1 cellular context compared by ENCODE assay signal in the genomic region with DNA sequence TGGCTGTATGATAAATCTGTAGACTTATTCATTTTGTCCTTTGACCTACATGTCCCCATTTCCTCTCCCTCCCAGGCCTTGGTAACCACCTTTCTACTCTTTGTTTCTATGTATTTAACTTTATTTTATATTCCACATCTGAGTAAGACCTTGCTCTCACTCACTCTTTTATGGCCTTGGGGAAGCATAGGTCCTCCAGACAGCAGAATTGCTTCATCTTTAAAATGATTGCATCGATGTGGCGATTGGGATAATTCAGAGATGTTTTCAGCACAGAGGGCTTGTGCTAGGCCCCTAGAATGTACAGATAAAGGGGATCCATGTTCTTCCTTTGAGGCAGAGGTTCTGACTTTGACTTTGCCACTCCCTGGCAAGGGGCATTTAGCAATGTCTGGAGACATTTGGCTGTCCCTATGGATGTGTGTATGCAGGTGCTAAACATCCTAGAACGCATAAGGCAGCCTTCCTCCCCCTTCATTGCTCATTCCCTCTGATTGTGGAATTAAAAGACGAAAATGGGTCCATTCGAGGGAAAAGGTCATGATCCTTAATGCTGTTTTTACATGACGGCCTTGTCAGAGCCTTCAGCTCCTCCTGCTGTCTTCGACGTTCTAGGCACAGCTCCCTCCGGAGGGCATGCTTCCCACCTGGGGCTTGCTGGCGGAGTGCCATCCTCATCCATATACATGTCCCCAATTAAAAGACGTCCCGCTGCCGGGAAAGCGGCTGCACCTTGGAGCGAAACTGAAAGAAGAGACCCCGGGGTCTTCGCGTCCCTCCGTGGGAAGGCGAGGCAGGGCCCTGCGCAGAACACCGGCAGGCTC.
TF ChIP-seq lines count a peak whose summit lies in the region.

No MANE protein-coding gene starts in this region.

TF ChIP-seq in H1, 55 proteins besides CTCF, POLR2A, EP300 and RAD21:
- TF ChIP-seq KDM4A (IDR thresholded peaks at IDR 0.05; ENCODE audit: low read depth, low read length, severe bottlenecking) (no peak), CBX8 (IDR thresholded peaks at IDR 0.05; ENCODE audit: borderline replicate concordance, low read depth, low read length) (no peak), YY1 (IDR thresholded peaks at IDR 0.05; ENCODE audit: low read depth, low read length) (no peak), RNF2 (IDR thresholded peaks at IDR 0.05; ENCODE audit: borderline replicate concordance, low read depth, low read length, missing control alignments, poor library complexity, severe bottlenecking) (no peak), JUND (IDR thresholded peaks at IDR 0.05; ENCODE audit: low read length) (no peak), MAX (IDR thresholded peaks at IDR 0.05) (peak; percentile 83), TAF1 (IDR thresholded peaks at IDR 0.05; ENCODE audit: low read depth, low read length) (no peak), HDAC6 (IDR thresholded peaks at IDR 0.05; ENCODE audit: low read depth, low read length) (no peak), EGR1 (IDR thresholded peaks at IDR 0.05; ENCODE audit: borderline replicate concordance, low read depth, low read length) (no peak), BCL11A (IDR thresholded peaks at IDR 0.05; ENCODE audit: low read depth in 2 of 2, low read length in 2 of 2) (no peak), KDM5A (IDR thresholded peaks at IDR 0.05; ENCODE audit: low read length) (no peak), NANOG (IDR thresholded peaks at IDR 0.05; ENCODE audit: insufficient read depth, low read depth, low read length, poor library complexity, severe bottlenecking) (no peak), ZNF274 (IDR thresholded peaks at IDR 0.05; ENCODE audit: borderline replicate concordance, extremely low read depth, low read length) (no peak), PHF8 (conservative IDR thresholded peaks at IDR 0.05; ENCODE audit: low read depth, low read length) (no peak), CREB1 (IDR thresholded peaks at IDR 0.05) (no peak), SP1 (IDR thresholded peaks at IDR 0.05; ENCODE audit: low read depth, low read length) (no peak)
- TF ChIP-seq, protein P1, sequence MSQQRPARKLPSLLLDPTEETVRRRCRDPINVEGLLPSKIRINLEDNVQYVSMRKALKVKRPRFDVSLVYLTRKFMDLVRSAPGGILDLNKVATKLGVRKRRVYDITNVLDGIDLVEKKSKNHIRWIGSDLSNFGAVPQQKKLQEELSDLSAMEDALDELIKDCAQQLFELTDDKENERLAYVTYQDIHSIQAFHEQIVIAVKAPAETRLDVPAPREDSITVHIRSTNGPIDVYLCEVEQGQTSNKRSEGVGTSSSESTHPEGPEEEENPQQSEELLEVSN (IDR thresholded peaks at IDR 0.05): peak; percentile 89
